Comparison of ENCODE assay signal across 29 cellular contexts in the genomic region with DNA sequence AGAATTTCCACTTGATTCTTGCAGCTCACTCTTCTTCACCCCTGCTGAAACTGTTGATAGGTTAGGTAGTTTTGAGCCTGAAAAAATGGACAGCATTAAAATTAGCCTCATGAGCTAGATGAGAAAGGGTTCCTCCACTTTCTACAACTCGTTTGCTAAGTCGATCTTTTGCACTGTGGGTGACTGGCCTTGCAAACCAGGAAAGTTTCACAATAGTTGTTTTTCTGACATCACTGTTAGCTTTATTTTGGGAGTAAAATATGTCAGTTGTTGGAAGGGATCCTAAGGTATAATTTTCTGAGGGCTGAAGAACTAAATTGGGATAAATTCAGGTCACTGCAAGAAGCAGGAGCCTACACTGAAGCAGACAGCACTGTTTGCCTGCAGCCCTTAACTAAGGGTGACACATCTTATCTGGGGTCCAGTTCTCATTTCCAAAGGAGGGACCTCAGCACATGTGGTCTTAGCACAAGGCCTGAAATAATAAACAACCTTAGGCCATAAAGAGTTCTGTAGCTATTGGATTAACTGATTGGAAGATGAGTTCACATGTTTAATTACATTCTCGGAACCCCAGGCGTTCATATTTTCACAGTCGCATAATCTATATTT. TPM values are rescaled to one million over a fixed set of nuclear protein-coding genes. Genes with fewer than 3 reads are reported as not detected.
DNase-seq lines count a peak whose midpoint lies in the region; ATAC-seq, FAIRE-seq and TF ChIP-seq lines count a peak whose summit lies in the region.
"Had no signal": no experiment of that assay in that cellular context is flagged by ENCODE, and none has a peak within 500 bp of the region (broad histone marks: within the 10 kb centered on the region; RNA-seq: fewer than 3 reads in every experiment).

No MANE protein-coding gene starts in this region.

- DNase-seq in AG10803 (ENCODE audit: low read depth) (peak; percentile 31), astrocyte (ENCODE audit: low read depth) (peak; percentile 16), fibroblast of the conjunctiva (ENCODE audit: low read depth) (peak; percentile 14), osteoblast (ENCODE audit: insufficient read length, low spot score, missing footprints) (peak; percentile 57), D341Med (ENCODE audit: low spot score) (no peak), GDM1 (lab: John Stamatoyannopoulos, UW) (no peak), heart right ventricle (no peak)
- no peak for DNase-seq in naive thymus-derived CD4-positive, alpha-beta T cell
- DNase-seq: activated B cell treated with CpG ODN at 0.5 μM for 24 hours; activated CD4-positive, alpha-beta T cell treated with anti-CD3 and anti-CD28 coated beads, Interleukin-2, amount 50 U/mL, for 1 hour; activated naive CD4-positive, alpha-beta T cell treated with Interleukin-2 at 50 U/mL for 16 hours; activated T-cell treated with anti-CD3 and anti-CD28 coated beads, Interleukin-2, amount 50 U/mL, for 48 hours; anterior cingulate cortex; BE2C; CD8-positive, alpha-beta memory T cell; foreskin melanocyte; H9; left cardiac atrium; NCI-H1436 treated with DMSO at 0.1 percent for 48 hours; NCI-H2107; NCI-H446; NCI-H774; sigmoid colon; stimulated activated naive CD4-positive, alpha-beta T cell; SW 1271 had no signal

- no peak overlapping the region for H3K9ac ChIP-seq in astrocyte (ENCODE audit: low read length)
- H3K9ac ChIP-seq: KMS-11 had no signal

- H3K4me1 ChIP-seq in astrocyte (ENCODE audit: insufficient read depth, low read length) (peaks cover 4% of the 10 kb centered on the region), osteoblast (ENCODE audit: insufficient read depth, low read length) (peaks cover 26% of the 10 kb centered on the region), heart right ventricle (no peaks in the 10 kb centered on the region)
- no peaks in the 10 kb centered on the region for H3K4me1 ChIP-seq in naive thymus-derived CD4-positive, alpha-beta T cell (ENCODE audit: control insufficient read depth in 2 of 2, insufficient read depth in 2 of 2, low read length in 2 of 2)
- H3K4me1 ChIP-seq: BE2C, prostate gland, sigmoid colon had no signal

- intact Hi-C loops in naive thymus-derived CD4-positive, alpha-beta T cell (cut with micrococcal nuclease) = no loop called here
- intact Hi-C loops in heart right ventricle (cut with DNase I) = no loop called here

- FAIRE-seq in astrocyte (lab: Jason Lieb, UNC) = no peak
- FAIRE-seq: RCC 7860 had no signal

- H3K36me3 ChIP-seq in astrocyte (ENCODE audit: insufficient read depth, low read length) (peaks cover 20% of the 10 kb centered on the region), osteoblast (ENCODE audit: insufficient read depth, low read length) (peaks cover 32% of the 10 kb centered on the region), heart right ventricle (peaks cover 0 to 100% (median 73%) of the 10 kb centered on the region in 9 donors)
- H3K36me3 ChIP-seq in naive thymus-derived CD4-positive, alpha-beta T cell (ENCODE audit: control insufficient read depth in 2 of 3, insufficient read depth in 3 of 3, low read length in 3 of 3) = peaks cover 34 to 78% (median 37%) of the 10 kb centered on the region in 3 experiments

- H3K4me3 Mint-ChIP-seq in astrocyte (ENCODE audit: unreplicated experiment) = no peak overlapping the region
- no peak overlapping the region for H3K4me3 Mint-ChIP-seq in naive thymus-derived CD4-positive, alpha-beta T cell
- H3K4me3 Mint-ChIP-seq: activated B cell treated with CpG ODN at 0.5 μM for 24 hours; CD8-positive, alpha-beta memory T cell; H9; memory B cell had no signal

- H3K79me2 ChIP-seq in astrocyte (ENCODE audit: insufficient read depth, low read length) (no peaks in the 10 kb centered on the region), osteoblast (ENCODE audit: insufficient read depth, low read length) (no peaks in the 10 kb centered on the region)

- CTCF ChIA-PET in naive thymus-derived CD4-positive, alpha-beta T cell (lab: Charles Lee) = no interaction called here

- no peak overlapping the region for H3K4me2 ChIP-seq in astrocyte (ENCODE audit: low read length)
- peak overlapping the region; percentile 61 for H3K4me2 ChIP-seq in osteoblast (ENCODE audit: insufficient read depth, low read length)
- H3K4me2 ChIP-seq: KMS-11 had no signal

- TF ChIP-seq CTCF in AG10803 (conservative IDR thresholded peaks at IDR 0.05; ENCODE audit: low read length) (no peak), astrocyte (IDR thresholded peaks at IDR 0.05; ENCODE audit: insufficient read depth, low read depth, low read length) (no peak), osteoblast (IDR thresholded peaks at IDR 0.05; ENCODE audit: extremely low read depth, low read depth, low read length) (no peak), heart right ventricle (IDR thresholded peaks at IDR 0.05) (no peak)

- no peaks in the 10 kb centered on the region for H3K27me3 Mint-ChIP-seq in astrocyte (ENCODE audit: low read depth, unreplicated experiment)
- no peaks in the 10 kb centered on the region for H3K27me3 Mint-ChIP-seq in naive thymus-derived CD4-positive, alpha-beta T cell
- H3K27me3 Mint-ChIP-seq: activated B cell treated with CpG ODN at 0.5 μM for 24 hours; CD8-positive, alpha-beta memory T cell; memory B cell had no signal

- POLR2A ChIA-PET in naive thymus-derived CD4-positive, alpha-beta T cell (lab: Charles Lee) = no interaction called here

- no peaks in the 10 kb centered on the region for H4K20me1 ChIP-seq in astrocyte (ENCODE audit: insufficient read depth, low read length)
- no peaks in the 10 kb centered on the region for H4K20me1 ChIP-seq in osteoblast (ENCODE audit: insufficient read depth, low read length)

- no peaks in the 10 kb centered on the region for H3K9me3 ChIP-seq in astrocyte (ENCODE audit: insufficient read depth, low read depth, low read length)
- no peaks in the 10 kb centered on the region for H3K9me3 ChIP-seq in osteoblast (ENCODE audit: low read depth, low read length)
- no peaks in the 10 kb centered on the region for H3K9me3 ChIP-seq in naive thymus-derived CD4-positive, alpha-beta T cell (ENCODE audit: control insufficient read depth in 2 of 3, low read length in 3 of 3)
- H3K9me3 ChIP-seq in heart right ventricle = no peaks in the 10 kb centered on the region
- H3K9me3 ChIP-seq: BE2C, prostate gland, sigmoid colon had no signal

- H2AFZ ChIP-seq in astrocyte (ENCODE audit: low read depth, low read length) (no peak overlapping the region), osteoblast (ENCODE audit: low read length) (no peak overlapping the region)

- H3K27ac ChIP-seq in astrocyte (ENCODE audit: low read depth, low read length) (no peak overlapping the region), osteoblast (ENCODE audit: low read depth, low read length) (peak overlapping the region; percentile 48), heart right ventricle (no peak overlapping the region)
- H3K27ac ChIP-seq in naive thymus-derived CD4-positive, alpha-beta T cell (ENCODE audit: low read depth, low read length) = no peak overlapping the region
- H3K27ac ChIP-seq: KMS-11, prostate gland, sigmoid colon had no signal

- H3K27me3 ChIP-seq in astrocyte (ENCODE audit: insufficient read depth, low read length) (no peaks in the 10 kb centered on the region), osteoblast (ENCODE audit: insufficient read depth, low read length) (no peaks in the 10 kb centered on the region), heart right ventricle (no peaks in the 10 kb centered on the region)
- H3K27me3 ChIP-seq in naive thymus-derived CD4-positive, alpha-beta T cell (ENCODE audit: control insufficient read depth in 2 of 2, insufficient read depth in 2 of 2, low read length in 2 of 2) = no peaks in the 10 kb centered on the region
- H3K27me3 ChIP-seq: BE2C, sigmoid colon had no signal

- peaks cover 7% of the 10 kb centered on the region for H3K36me3 Mint-ChIP-seq in astrocyte (ENCODE audit: low read depth, unreplicated experiment)
- peaks cover 18 to 65% (median 41%) of the 10 kb centered on the region in 5 donors for H3K36me3 Mint-ChIP-seq in naive thymus-derived CD4-positive, alpha-beta T cell

- H3K9me3 Mint-ChIP-seq in astrocyte (ENCODE audit: unreplicated experiment) = no peaks in the 10 kb centered on the region
- no peaks in the 10 kb centered on the region for H3K9me3 Mint-ChIP-seq in naive thymus-derived CD4-positive, alpha-beta T cell
- H3K9me3 Mint-ChIP-seq: activated B cell treated with CpG ODN at 0.5 μM for 24 hours; CD8-positive, alpha-beta memory T cell; H9; memory B cell had no signal

- no peak overlapping the region for H3K4me3 ChIP-seq in AG10803 (ENCODE audit: low read length)
- no peak overlapping the region for H3K4me3 ChIP-seq in astrocyte (ENCODE audit: insufficient read depth, low read depth, low read length)
- no peak overlapping the region for H3K4me3 ChIP-seq in osteoblast (ENCODE audit: insufficient read depth, low read length)
- no peak overlapping the region for H3K4me3 ChIP-seq in naive thymus-derived CD4-positive, alpha-beta T cell (ENCODE audit: low read length)
- no peak overlapping the region for H3K4me3 ChIP-seq in heart right ventricle
- H3K4me3 ChIP-seq: prostate gland, sigmoid colon had no signal

- ATAC-seq in naive thymus-derived CD4-positive, alpha-beta T cell = no peak
- no peak for ATAC-seq in heart right ventricle

- H3K4me1 Mint-ChIP-seq in astrocyte (ENCODE audit: low read depth, unreplicated experiment) = no peaks in the 10 kb centered on the region
- no peaks in the 10 kb centered on the region for H3K4me1 Mint-ChIP-seq in naive thymus-derived CD4-positive, alpha-beta T cell
- H3K4me1 Mint-ChIP-seq: activated B cell treated with CpG ODN at 0.5 μM for 24 hours; CD8-positive, alpha-beta memory T cell; H9; memory B cell had no signal

- H3K27ac Mint-ChIP-seq in astrocyte (ENCODE audit: unreplicated experiment) = no peak overlapping the region
- H3K27ac Mint-ChIP-seq in naive thymus-derived CD4-positive, alpha-beta T cell = no peak overlapping the region
- H3K27ac Mint-ChIP-seq: activated B cell treated with CpG ODN at 0.5 μM for 24 hours, H9, memory B cell had no signal

- 88 to 92% methylated on average over 5 of the region's 5 CpGs for WGBS in heart right ventricle, 2 donors

RNA-seq across cellular contexts. Expression of gene ANAPC4, which starts 29.1 kb away (rescaled TPM):
- total RNA-seq in astrocyte (18.9 and 19.2 TPM in 2 replicates), osteoblast (28.2 and 31.8 TPM in 2 replicates), heart right ventricle (10 to 100 TPM in 9 of 10 donors, 1 to 10 TPM in 1; 9.9 to 13.8 (median 11.5) TPM)
- total RNA-seq in naive thymus-derived CD4-positive, alpha-beta T cell = 10 to 100 TPM; 40.6 to 55.3 (median 50.4) TPM
- polyA plus RNA-seq in naive thymus-derived CD4-positive, alpha-beta T cell = 10 to 100 TPM; 19.0 to 21.2 TPM
- polyA plus RNA-seq in heart right ventricle = 10 to 100 TPM in 1 of 2 donors, 1 to 10 TPM in 1; 8.2 to 26.7 TPM

Comparison
In these comparisons a context has a peak if more than half of its experiments do, and no peak if none do; other contexts are left out.
1. DNase-seq: peak in AG10803 (single experiment), astrocyte (single experiment), fibroblast of the conjunctiva (single experiment) and osteoblast (single experiment); none in D341Med (single experiment), GDM1 (single experiment), naive thymus-derived CD4-positive, alpha-beta T cell (0 of 9) and heart right ventricle (0 of 2).